21 cellular contexts compared by ENCODE assay signal in the genomic region with DNA sequence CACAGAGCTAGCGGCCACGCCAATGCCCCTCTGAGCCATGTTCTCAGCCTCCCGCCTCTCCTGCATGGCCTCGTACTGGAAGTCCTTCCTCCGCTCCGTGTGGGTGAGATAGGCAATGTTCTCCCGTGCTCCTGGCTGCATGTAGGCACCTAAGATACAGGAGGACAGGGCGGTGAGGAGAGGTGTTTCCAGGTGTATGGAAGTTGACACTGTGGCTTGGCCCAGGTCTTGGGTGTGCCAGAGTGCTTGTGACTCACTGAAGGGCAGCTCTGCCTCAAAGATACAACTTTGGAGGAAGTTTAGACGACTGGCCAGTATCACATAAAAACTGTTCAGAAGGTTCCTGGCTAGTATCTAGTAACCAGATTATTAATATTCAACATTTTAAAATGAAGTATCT.
"Had no signal": no experiment of that assay in that cellular context is flagged by ENCODE, and none has a peak within 500 bp of the region (broad histone marks: within the 10 kb centered on the region; RNA-seq: fewer than 3 reads in every experiment).

No MANE protein-coding gene starts in this region.

- H3K9me3 Mint-ChIP-seq: activated T-helper 17 cell treated with anti-CD3 and anti-CD28 coated beads, Interleukin-2, amount 50 U/mL, for 72 hours had no signal

- H3K27ac ChIP-seq: transverse colon, VCaP had no signal

- H3K27me3 ChIP-seq: suprapubic skin, transverse colon had no signal

- H3K4me3 ChIP-seq: suprapubic skin, transverse colon had no signal

- H3K27me3 Mint-ChIP-seq: activated T-helper 17 cell treated with anti-CD3 and anti-CD28 coated beads, Interleukin-2, amount 50 U/mL, for 72 hours had no signal

- H3K4me3 Mint-ChIP-seq: activated T-helper 17 cell treated with anti-CD3 and anti-CD28 coated beads, Interleukin-2, amount 50 U/mL, for 72 hours had no signal

- H3K27ac Mint-ChIP-seq: activated T-helper 17 cell treated with anti-CD3 and anti-CD28 coated beads, Interleukin-2, amount 50 U/mL, for 72 hours had no signal

- ATAC-seq: activated T-helper 17 cell treated with anti-CD3 and anti-CD28 coated beads, Interleukin-2, amount 50 U/mL, for 72 hours; left lobe of liver; stimulated activated naive CD8-positive, alpha-beta T cell treated with anti-CD3 and anti-CD28 coated beads, Interleukin-15, Interleukin-2, amounts not matched to agents 100 U/mL and 50 U/mL, for 24 hours had no signal

- H3K9me3 ChIP-seq: suprapubic skin, transverse colon had no signal

- DNase-seq: activated CD4-positive, CD25-positive, alpha-beta regulatory T cell treated with anti-CD3 and anti-CD28 coated beads, Interleukin-2, amount 50 U/mL, for 72 hours; activated naive CD4-positive, alpha-beta T cell; activated T-cell treated with anti-CD3 and anti-CD28 coated beads for 4 hours; aorta; cerebellar nuclear complex; cortex of kidney; effector CD4-positive, alpha-beta T cell; foreskin melanocyte; glutamatergic neuron; hippocampal formation; islet precursor cell; retina; stimulated activated CD8-positive, alpha-beta memory T cell treated with anti-CD3 and anti-CD28 coated beads, Interleukin-4, amount 100 ng/mL, for 48 hours; stimulated activated naive CD8-positive, alpha-beta T cell treated with anti-CD3 and anti-CD28 coated beads, Interleukin-15, Interleukin-2, amounts not matched to agents 100 U/mL and 50 U/mL, for 24 hours; SW 1271; T-helper 2 cell; transverse colon had no signal

- H3K4me1 ChIP-seq: transverse colon had no signal

- H3K4me1 Mint-ChIP-seq: activated T-helper 17 cell treated with anti-CD3 and anti-CD28 coated beads, Interleukin-2, amount 50 U/mL, for 72 hours had no signal
